30 cellular contexts compared by ENCODE assay signal in genomic region chr13:91383836-91384235, GRCh38. TPM values are rescaled to one million over a fixed set of nuclear protein-coding genes. Genes with fewer than 3 reads are reported as not detected.
"Had no signal": no experiment of that assay in that cellular context is flagged by ENCODE, and none has a peak within 500 bp of the region (broad histone marks: within the 10 kb centered on the region; RNA-seq: fewer than 3 reads in every experiment).

No MANE protein-coding gene starts in this region.

- H3K36me3 Mint-ChIP-seq: activated naive CD4-positive, alpha-beta T cell treated with anti-CD3 and anti-CD28 coated beads, Interleukin-2, amount 50 U/mL, for 24 hours; T-cell had no signal

- H3K27ac Mint-ChIP-seq: activated B cell treated with CpG ODN at 0.5 μM for 24 hours; activated CD8-positive, alpha-beta memory T cell treated with anti-CD3 and anti-CD28 coated beads, Interleukin-2, amount 10 ng/mL, durations not matched to agents 7 days and 5 days; activated naive CD4-positive, alpha-beta T cell treated with anti-CD3 and anti-CD28 coated beads, Interleukin-2, amount 50 U/mL, for 24 hours; T-cell had no signal

- DNase-seq: activated B cell treated with CpG ODN at 0.5 μM for 24 hours; activated CD4-positive, alpha-beta T cell treated with anti-CD3 and anti-CD28 coated beads for 48 hours; activated CD4-positive, CD25-positive, alpha-beta regulatory T cell treated with anti-CD3 and anti-CD28 coated beads, Interleukin-2, amount 50 U/mL, for 72 hours; activated CD8-positive, alpha-beta memory T cell treated with anti-CD3 and anti-CD28 coated beads, Interleukin-2, amount 10 ng/mL, durations not matched to agents 7 days and 5 days; activated CD8-positive, alpha-beta memory T cell treated with anti-CD3 and anti-CD28 coated beads, Interleukin-2, amount 50 U/mL, for 48 hours; activated effector memory CD4-positive, alpha-beta T cell treated with anti-CD3 and anti-CD28 coated beads, Interleukin-2, amount 50 U/mL, for 16 hours; activated naive CD4-positive, alpha-beta T cell; activated T-cell treated with anti-CD3 and anti-CD28 coated beads, Interleukin-2, amount 50 U/mL, for 48 hours; amniotic stem cell; aorta; brain microvascular endothelial cell; central memory CD4-positive, alpha-beta T cell; KG1; MM.1S; MV-4-11; NCI-H1092; NCI-H1436 treated with DMSO at 0.1 percent for 48 hours; NCI-H1694 treated with DMSO at 0.1 percent for 48 hours; NCI-H2029; NCI-H345; NCI-H524 treated with DMSO at 0.1 percent for 48 hours; NCI-H748 treated with DMSO at 0.1 percent for 48 hours; NK-92 treated with Interleukin-12 subunit alpha and Interleukin-12 subunit beta, amount 100 ng/mL, for 24 hours; PC-9; SIG-M5; T-cell; T-helper 9 cell had no signal

- H3K4me3 Mint-ChIP-seq: activated B cell treated with CpG ODN at 0.5 μM for 24 hours; activated CD8-positive, alpha-beta memory T cell treated with anti-CD3 and anti-CD28 coated beads, Interleukin-2, amount 10 ng/mL, durations not matched to agents 7 days and 5 days; activated naive CD4-positive, alpha-beta T cell treated with anti-CD3 and anti-CD28 coated beads, Interleukin-2, amount 50 U/mL, for 24 hours; T-cell had no signal

- ATAC-seq: activated CD8-positive, alpha-beta memory T cell treated with anti-CD3 and anti-CD28 coated beads, Interleukin-2, amount 10 ng/mL, durations not matched to agents 7 days and 5 days; Right ventricle myocardium inferior; SK-N-SH treated with all-trans-retinoic acid at 6 μM for 48 hours; T-cell had no signal

- H3K9me3 Mint-ChIP-seq: activated naive CD4-positive, alpha-beta T cell treated with anti-CD3 and anti-CD28 coated beads, Interleukin-2, amount 50 U/mL, for 24 hours had no signal

- H3K4me1 Mint-ChIP-seq: activated B cell treated with CpG ODN at 0.5 μM for 24 hours; activated naive CD4-positive, alpha-beta T cell treated with anti-CD3 and anti-CD28 coated beads, Interleukin-2, amount 50 U/mL, for 24 hours had no signal

RNA-seq across cellular contexts. Expression of gene GPC5, which starts 14.6 kb away (rescaled TPM):
- total RNA-seq: activated CD8-positive, alpha-beta memory T cell treated with anti-CD3 and anti-CD28 coated beads, Interleukin-2, amount 10 ng/mL, durations not matched to agents 7 days and 5 days; PC-9 had no signal
